4 cellular contexts compared by ENCODE assay signal in the genomic region with DNA sequence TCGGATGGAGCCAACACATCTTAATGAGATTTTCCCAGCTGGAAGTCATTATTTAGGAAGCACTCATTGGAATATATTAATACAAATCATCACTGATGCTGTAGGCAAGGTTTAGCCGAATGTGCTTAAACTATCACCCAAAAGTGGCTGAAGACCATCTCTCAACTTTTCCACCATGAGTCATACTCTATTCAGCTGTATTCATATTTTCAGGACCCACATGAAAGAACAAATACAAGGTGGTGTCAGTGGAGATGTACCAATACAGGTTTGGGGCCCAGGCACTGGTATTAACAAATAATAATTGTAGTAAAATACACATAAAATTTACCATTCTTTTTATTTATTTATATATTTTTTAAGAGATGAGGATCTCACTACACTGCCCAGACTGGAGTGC.
"Had no signal": no experiment of that assay in that cellular context is flagged by ENCODE, and none has a peak within 500 bp of the region (broad histone marks: within the 10 kb centered on the region; RNA-seq: fewer than 3 reads in every experiment).

No MANE protein-coding gene starts in this region.

- ATAC-seq: GM23338 had no signal

- H3K4me3 Mint-ChIP-seq: GM23338, H9 had no signal

- DNase-seq: H9, HCEC 1CT, IMR-90 had no signal

- H3K4me1 Mint-ChIP-seq: GM23338, H9 had no signal

- H3K4me3 ChIP-seq: GM23338 had no signal

- H2AFZ ChIP-seq: GM23338 had no signal

- H3K27ac Mint-ChIP-seq: GM23338, H9 had no signal

- H3K4me2 ChIP-seq: GM23338 had no signal
